In the genomic region with DNA sequence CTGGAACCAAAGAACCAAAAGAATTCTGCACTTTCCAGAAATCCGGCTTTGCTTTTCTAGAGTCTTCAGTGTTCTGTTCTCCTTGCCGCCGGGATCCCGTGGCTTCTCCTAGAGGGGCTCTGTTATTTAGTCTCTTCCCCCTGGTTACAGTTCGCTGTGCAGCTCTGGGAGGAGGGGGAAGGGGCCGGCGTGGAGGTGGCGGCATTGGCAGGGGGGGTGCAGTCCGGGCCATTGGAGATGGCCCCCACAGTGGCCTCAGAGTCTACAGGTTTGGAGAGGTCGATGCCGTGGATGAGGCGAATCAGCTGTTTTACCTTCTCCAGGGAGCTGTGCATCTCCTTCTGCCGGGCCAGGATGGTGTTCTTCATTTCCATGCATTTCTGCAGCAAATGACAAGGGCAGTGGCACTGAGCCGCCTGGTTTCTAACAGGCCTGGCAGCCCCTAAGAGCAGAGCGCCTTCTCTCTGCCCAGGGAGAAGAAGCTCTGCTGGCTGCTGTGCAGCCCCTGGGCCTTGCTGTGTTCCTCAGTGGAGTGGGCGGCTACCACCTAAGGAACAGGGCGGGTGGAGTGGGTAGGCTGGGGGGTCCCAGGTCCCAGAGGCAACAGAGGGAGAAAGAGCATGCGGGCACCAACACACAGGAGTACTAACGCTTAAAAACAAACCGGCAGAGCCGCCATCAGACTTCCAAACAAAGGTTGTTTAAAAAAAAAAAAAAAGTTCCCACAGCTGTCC, we compare ENCODE assay signal across 22 cellular contexts. TPM values are rescaled to one million over a fixed set of nuclear protein-coding genes. Genes with fewer than 3 reads are reported as not detected.
DNase-seq lines count a peak whose midpoint lies in the region; ATAC-seq and TF ChIP-seq lines count a peak whose summit lies in the region.
"Had no signal": no experiment of that assay in that cellular context is flagged by ENCODE, and none has a peak within 500 bp of the region (broad histone marks: within the 10 kb centered on the region; RNA-seq: fewer than 3 reads in every experiment).

No MANE protein-coding gene starts in this region.

- H3K36me3 ChIP-seq in BLaER1 = peaks cover 36% of the 10 kb centered on the region
- peaks cover 4% of the 10 kb centered on the region; the same call in 1 of the 2 replicates for H3K36me3 ChIP-seq in BE2C
- H3K36me3 ChIP-seq: uterus had no signal

- peaks cover 33% of the 10 kb centered on the region; the same call in 1 of the 2 replicates for H3K27me3 ChIP-seq in BLaER1
- H3K27me3 ChIP-seq in BE2C = no peaks in the 10 kb centered on the region
- H3K27me3 ChIP-seq: uterus had no signal

- H3K4me2 ChIP-seq in BLaER1 = peak overlapping the region; percentile 97
- H3K4me2 ChIP-seq: A549 had no signal

- peak overlapping the region; percentile 55; the same call in 1 of the 2 replicates for H3K27ac ChIP-seq in BLaER1
- peak overlapping the region; percentile 72 for H3K27ac ChIP-seq in VCaP
- H3K27ac ChIP-seq: A549, SK-N-MC, uterus had no signal

- H3K4me1 Mint-ChIP-seq in memory B cell = peaks cover 58% of the 10 kb centered on the region

- H3K4me3 Mint-ChIP-seq in memory B cell = peak overlapping the region; percentile 86
- H3K4me3 Mint-ChIP-seq: CD4-positive, alpha-beta memory T cell; central memory CD8-positive, alpha-beta T cell; natural killer cell treated with Interleukin-12 subunit alpha and Interleukin-12 subunit beta and Interleukin-15 and Interleukin-18, amount 100 ng/mL, for 72 hours had no signal

- H3K4me1 ChIP-seq in BLaER1 (peaks cover 82% of the 10 kb centered on the region), BE2C (no peaks in the 10 kb centered on the region)
- H3K4me1 ChIP-seq: uterus had no signal

- H3K9me3 Mint-ChIP-seq in memory B cell = no peaks in the 10 kb centered on the region
- H3K9me3 Mint-ChIP-seq: activated naive CD8-positive, alpha-beta T cell treated with anti-CD3 and anti-CD28 coated beads, Interleukin-2, amount 50 U/mL, for 24 hours; activated T-helper 2 cell treated with anti-CD3 and anti-CD28 coated beads, Interferon-gamma antibody, Interleukin-2, Interleukin-4, amounts not matched to agents 10 μg/mL and 5 μg/mL and 100 μg/mL, durations not matched to agents 14 hours and 24 hours and 36 hours; CD4-positive, alpha-beta memory T cell; central memory CD8-positive, alpha-beta T cell; natural killer cell treated with Interleukin-12 subunit alpha and Interleukin-12 subunit beta and Interleukin-15 and Interleukin-18, amount 100 ng/mL, for 72 hours had no signal

- H3K9ac ChIP-seq in BLaER1 = peak overlapping the region; percentile 71

- H3K4me3 ChIP-seq in BLaER1 (peak overlapping the region; percentile 15), BE2C (ENCODE audit: low read depth, low read length) (no peak overlapping the region)
- H3K4me3 ChIP-seq: A549, SK-N-MC, uterus had no signal

- peak overlapping the region; percentile 86 for H3K27ac Mint-ChIP-seq in memory B cell
- H3K27ac Mint-ChIP-seq: activated naive CD8-positive, alpha-beta T cell treated with anti-CD3 and anti-CD28 coated beads, Interleukin-2, amount 50 U/mL, for 24 hours; activated T-helper 2 cell treated with anti-CD3 and anti-CD28 coated beads, Interferon-gamma antibody, Interleukin-2, Interleukin-4, amounts not matched to agents 10 μg/mL and 5 μg/mL and 100 μg/mL, durations not matched to agents 14 hours and 24 hours and 36 hours; natural killer cell treated with Interleukin-12 subunit alpha and Interleukin-12 subunit beta and Interleukin-15 and Interleukin-18, amount 100 ng/mL, for 72 hours had no signal

- H3K36me3 Mint-ChIP-seq in memory B cell = peaks cover 4% of the 10 kb centered on the region
- H3K36me3 Mint-ChIP-seq: natural killer cell treated with Interleukin-12 subunit alpha and Interleukin-12 subunit beta and Interleukin-15 and Interleukin-18, amount 100 ng/mL, for 72 hours had no signal

- no peaks in the 10 kb centered on the region for H3K27me3 Mint-ChIP-seq in memory B cell
- H3K27me3 Mint-ChIP-seq: activated naive CD8-positive, alpha-beta T cell treated with anti-CD3 and anti-CD28 coated beads, Interleukin-2, amount 50 U/mL, for 24 hours; CD4-positive, alpha-beta memory T cell; central memory CD8-positive, alpha-beta T cell; natural killer cell treated with Interleukin-12 subunit alpha and Interleukin-12 subunit beta and Interleukin-15 and Interleukin-18, amount 100 ng/mL, for 72 hours had no signal

- TF ChIP-seq CTCF in VCaP (conservative IDR thresholded peaks at IDR 0.05) (no peak), BE2C (IDR thresholded peaks at IDR 0.05; ENCODE audit: low read depth, low read length) (no peak)

- ATAC-seq in memory B cell (ENCODE audit: low read depth) (no peak), HG03159 (IDR thresholded peaks at IDR 0.05; ENCODE audit: unreplicated experiment) (no peak)
- ATAC-seq: A549; natural killer cell treated with Interleukin-12 subunit alpha and Interleukin-12 subunit beta and Interleukin-15 and Interleukin-18, amount 100 ng/mL, for 72 hours had no signal

- peaks cover 18% of the 10 kb centered on the region for H4K20me1 ChIP-seq in BLaER1

- no peaks in the 10 kb centered on the region for H3K9me3 ChIP-seq in BLaER1
- H3K9me3 ChIP-seq in BE2C = no peaks in the 10 kb centered on the region
- H3K9me3 ChIP-seq: A549, uterus had no signal

- DNase-seq in memory B cell (ENCODE audit: low spot score in 2 of 2) (no peak), BE2C (no peak), NOMO-1 treated with DMSO at 0.1 percent for 48 hours (lab: John Stamatoyannopoulos, UW; ENCODE audit: unreplicated experiment) (no peak)
- DNase-seq: activated naive CD8-positive, alpha-beta T cell treated with anti-CD3 and anti-CD28 coated beads, Interleukin-2, amount 50 U/mL, for 24 hours; CD4-positive, alpha-beta memory T cell; DMS79 treated with DMSO at 0.1 percent for 48 hours; effector CD8-positive, alpha-beta T cell; GOT3; IMR-90; mesenchymal stem cell; NCI-H2107; NCI-H69; T1000; uterus had no signal

RNA-seq across cellular contexts. Expression of a gene that starts 11.6 kb away (rescaled TPM):
- not detected for polyA plus RNA-seq in BE2C (2012; ENCODE audit: insufficient read depth, insufficient read length, low read depth)

RNA-seq across cellular contexts. Expression of a gene that starts 16.3 kb away (rescaled TPM):
- polyA plus RNA-seq in BE2C (2012; ENCODE audit: insufficient read depth, insufficient read length, low read depth) = 66.1 TPM

RNA-seq across cellular contexts. Expression of a gene that starts 26.9 kb away (rescaled TPM):
- not detected for polyA plus RNA-seq in BE2C (2012; ENCODE audit: insufficient read depth, insufficient read length, low read depth)
- polyA plus RNA-seq: CD4-positive, alpha-beta memory T cell had no signal

RNA-seq across cellular contexts. Expression of a gene that starts 48.6 kb away (rescaled TPM):
- 165 TPM for polyA plus RNA-seq in BE2C (2012; ENCODE audit: insufficient read depth, insufficient read length, low read depth)
